In genomic region chr1:8746554-8746953, GRCh38 we compare ENCODE assay signal across 18 cellular contexts.
DNase-seq lines count a peak whose midpoint lies in the region; ATAC-seq and TF ChIP-seq lines count a peak whose summit lies in the region.
"Had no signal": no experiment of that assay in that cellular context is flagged by ENCODE, and none has a peak within 500 bp of the region (broad histone marks: within the 10 kb centered on the region; RNA-seq: fewer than 3 reads in every experiment).

No MANE protein-coding gene starts in this region.

- no peaks in the 10 kb centered on the region for H3K9me3 Mint-ChIP-seq in activated CD8-positive, alpha-beta T cell treated with anti-CD3 and anti-CD28 coated beads for 36 hours
- no peaks in the 10 kb centered on the region for H3K9me3 Mint-ChIP-seq in activated CD8-positive, alpha-beta T cell treated with anti-CD3 and anti-CD28 coated beads, Interleukin-2, amount 10 ng/mL, durations not matched to agents 7 days and 5 days (ENCODE audit: insufficient read depth)
- no peaks in the 10 kb centered on the region for H3K9me3 Mint-ChIP-seq in nephron

- no peaks in the 10 kb centered on the region for H3K36me3 ChIP-seq in adipocyte (ENCODE audit: control insufficient read depth, insufficient read depth, low read length, severe bottlenecking)

- no peaks in the 10 kb centered on the region for H3K27me3 Mint-ChIP-seq in activated CD8-positive, alpha-beta T cell treated with anti-CD3 and anti-CD28 coated beads for 36 hours
- H3K27me3 Mint-ChIP-seq in activated CD8-positive, alpha-beta T cell treated with anti-CD3 and anti-CD28 coated beads, Interleukin-2, amount 10 ng/mL, durations not matched to agents 7 days and 5 days (ENCODE audit: low read depth), result no peaks in the 10 kb centered on the region
- no peaks in the 10 kb centered on the region for H3K27me3 Mint-ChIP-seq in nephron (ENCODE audit: low read depth)
- H3K27me3 Mint-ChIP-seq: stimulated activated naive CD8-positive, alpha-beta T cell treated with anti-CD3 and anti-CD28 coated beads, Interleukin-15, amount 100 ng/mL, for 72 hours had no signal

- no peaks in the 10 kb centered on the region for H3K9me3 ChIP-seq in adipocyte (ENCODE audit: control insufficient read depth, low read length)

- no peaks in the 10 kb centered on the region for H3K27me3 ChIP-seq in adipocyte (replicated peaks; ENCODE audit: control insufficient read depth, insufficient read depth, low read length)

- intact Hi-C loops in activated CD8-positive, alpha-beta T cell treated with anti-CD3 and anti-CD28 coated beads for 36 hours (cut with micrococcal nuclease), result no loop called here

- no peak overlapping the region for H3K27ac Mint-ChIP-seq in activated CD8-positive, alpha-beta T cell treated with anti-CD3 and anti-CD28 coated beads for 36 hours
- no peak overlapping the region for H3K27ac Mint-ChIP-seq in activated CD8-positive, alpha-beta T cell treated with anti-CD3 and anti-CD28 coated beads, Interleukin-2, amount 10 ng/mL, durations not matched to agents 7 days and 5 days
- H3K27ac Mint-ChIP-seq in nephron, result peak overlapping the region in 2 of 3 experiments; percentile 8 to 20
- H3K27ac Mint-ChIP-seq: stimulated activated naive CD8-positive, alpha-beta T cell treated with anti-CD3 and anti-CD28 coated beads, Interleukin-15, amount 100 ng/mL, for 72 hours had no signal

- H3K4me3 Mint-ChIP-seq in activated CD8-positive, alpha-beta T cell treated with anti-CD3 and anti-CD28 coated beads for 36 hours, result no peak overlapping the region
- H3K4me3 Mint-ChIP-seq in activated CD8-positive, alpha-beta T cell treated with anti-CD3 and anti-CD28 coated beads, Interleukin-2, amount 10 ng/mL, durations not matched to agents 7 days and 5 days, result no peak overlapping the region
- H3K4me3 Mint-ChIP-seq in nephron, result no peak overlapping the region
- H3K4me3 Mint-ChIP-seq: stimulated activated naive CD8-positive, alpha-beta T cell treated with anti-CD3 and anti-CD28 coated beads, Interleukin-15, amount 100 ng/mL, for 72 hours had no signal

- no peak overlapping the region for H3K4me3 ChIP-seq in adipocyte (ENCODE audit: low read length)
- H3K4me3 ChIP-seq: PC-9 had no signal

- peak; percentile 17 for ATAC-seq in activated CD8-positive, alpha-beta T cell treated with anti-CD3 and anti-CD28 coated beads for 36 hours
- no peak for ATAC-seq in activated CD8-positive, alpha-beta T cell treated with anti-CD3 and anti-CD28 coated beads, Interleukin-2, amount 10 ng/mL, durations not matched to agents 7 days and 5 days
- ATAC-seq in GM21390 (IDR thresholded peaks at IDR 0.05; ENCODE audit: unreplicated experiment), result no peak
- ATAC-seq: left ventricle myocardium superior; right cardiac atrium; stimulated activated naive CD8-positive, alpha-beta T cell treated with anti-CD3 and anti-CD28 coated beads, Interleukin-15, amount 100 ng/mL, for 72 hours had no signal

- no peak overlapping the region for H3K9ac ChIP-seq in adipocyte (ENCODE audit: low read length)

- no peak for TF ChIP-seq CTCF in activated CD8-positive, alpha-beta T cell treated with anti-CD3 and anti-CD28 coated beads for 36 hours (IDR thresholded peaks at IDR 0.05)
- TF ChIP-seq CTCF in nephron (IDR thresholded peaks at IDR 0.05; ENCODE audit: unreplicated experiment in 3 of 3), result no peak

- CTCF ChIA-PET in activated CD8-positive, alpha-beta T cell treated with anti-CD3 and anti-CD28 coated beads for 36 hours (lab: Charles Lee), result no interaction called here
- CTCF ChIA-PET in activated CD8-positive, alpha-beta T cell treated with anti-CD3 and anti-CD28 coated beads, Interleukin-2, amount 10 ng/mL, durations not matched to agents 7 days and 5 days (lab: Charles Lee), result no interaction called here

- peaks cover 12% of the 10 kb centered on the region for H3K4me1 ChIP-seq in adipocyte (ENCODE audit: control insufficient read depth, insufficient read depth, low read length)

- H3K4me1 Mint-ChIP-seq in activated CD8-positive, alpha-beta T cell treated with anti-CD3 and anti-CD28 coated beads for 36 hours (ENCODE audit: low read depth), result peaks cover 12% of the 10 kb centered on the region
- no peaks in the 10 kb centered on the region for H3K4me1 Mint-ChIP-seq in activated CD8-positive, alpha-beta T cell treated with anti-CD3 and anti-CD28 coated beads, Interleukin-2, amount 10 ng/mL, durations not matched to agents 7 days and 5 days (ENCODE audit: low read depth)
- peaks cover 47% of the 10 kb centered on the region for H3K4me1 Mint-ChIP-seq in nephron

- no peak for DNase-seq in activated CD8-positive, alpha-beta T cell treated with anti-CD3 and anti-CD28 coated beads for 36 hours
- DNase-seq in activated CD8-positive, alpha-beta T cell treated with anti-CD3 and anti-CD28 coated beads, Interleukin-2, amount 10 ng/mL, durations not matched to agents 7 days and 5 days, result no peak
- peak; percentile 39 for DNase-seq in LHCN-M2 (ENCODE audit: low read depth)
- peak; percentile 22 for DNase-seq in adipocyte (ENCODE audit: low read depth)
- DNase-seq in stimulated activated CD4-positive, alpha-beta T cell treated with anti-CD3 and anti-CD28 coated beads, Interleukin-15, amount 100 ng/mL, for 24 hours, result no peak
- DNase-seq in DMS153 (lab: John Stamatoyannopoulos, UW), result no peak
- DNase-seq: activated CD4-positive, alpha-beta T cell treated with anti-CD3 and anti-CD28 coated beads, Interleukin-2, amount 50 U/mL, for 48 hours; DMS53; glutamatergic neuron; left ventricle myocardium superior; NCI-H1105; NCI-H526 treated with DMSO at 0.1 percent for 48 hours; nucleus accumbens; PC-9; right cardiac atrium; stimulated activated naive CD8-positive, alpha-beta T cell treated with anti-CD3 and anti-CD28 coated beads, Interleukin-15, amount 100 ng/mL, for 72 hours had no signal

- no peaks in the 10 kb centered on the region for H3K36me3 Mint-ChIP-seq in activated CD8-positive, alpha-beta T cell treated with anti-CD3 and anti-CD28 coated beads for 36 hours (ENCODE audit: low read depth)
- H3K36me3 Mint-ChIP-seq in activated CD8-positive, alpha-beta T cell treated with anti-CD3 and anti-CD28 coated beads, Interleukin-2, amount 10 ng/mL, durations not matched to agents 7 days and 5 days (ENCODE audit: low read depth), result peaks cover 4% of the 10 kb centered on the region
- H3K36me3 Mint-ChIP-seq in nephron (ENCODE audit: low read depth), result peaks cover 14% of the 10 kb centered on the region

- POLR2A ChIA-PET in activated CD8-positive, alpha-beta T cell treated with anti-CD3 and anti-CD28 coated beads for 36 hours (lab: Charles Lee), result no interaction called here
- POLR2A ChIA-PET in activated CD8-positive, alpha-beta T cell treated with anti-CD3 and anti-CD28 coated beads, Interleukin-2, amount 10 ng/mL, durations not matched to agents 7 days and 5 days (lab: Charles Lee), result no interaction called here

Comparison
In these comparisons a context has a peak if more than half of its experiments do, and no peak if none do; other contexts are left out.
1. DNase-seq: peak in LHCN-M2 (single experiment) and adipocyte (single experiment); none in activated CD8-positive, alpha-beta T cell treated with anti-CD3 and anti-CD28 coated beads for 36 hours (single experiment), activated CD8-positive, alpha-beta T cell treated with anti-CD3 and anti-CD28 coated beads, Interleukin-2, amount 10 ng/mL, durations not matched to agents 7 days and 5 days (single experiment), stimulated activated CD4-positive, alpha-beta T cell treated with anti-CD3 and anti-CD28 coated beads, Interleukin-15, amount 100 ng/mL, for 24 hours (single experiment) and DMS153 (single experiment).
2. H3K27ac Mint-ChIP-seq: peak in nephron (2 of 3); none in activated CD8-positive, alpha-beta T cell treated with anti-CD3 and anti-CD28 coated beads for 36 hours (single experiment) and activated CD8-positive, alpha-beta T cell treated with anti-CD3 and anti-CD28 coated beads, Interleukin-2, amount 10 ng/mL, durations not matched to agents 7 days and 5 days (single experiment).